In the genomic region with DNA sequence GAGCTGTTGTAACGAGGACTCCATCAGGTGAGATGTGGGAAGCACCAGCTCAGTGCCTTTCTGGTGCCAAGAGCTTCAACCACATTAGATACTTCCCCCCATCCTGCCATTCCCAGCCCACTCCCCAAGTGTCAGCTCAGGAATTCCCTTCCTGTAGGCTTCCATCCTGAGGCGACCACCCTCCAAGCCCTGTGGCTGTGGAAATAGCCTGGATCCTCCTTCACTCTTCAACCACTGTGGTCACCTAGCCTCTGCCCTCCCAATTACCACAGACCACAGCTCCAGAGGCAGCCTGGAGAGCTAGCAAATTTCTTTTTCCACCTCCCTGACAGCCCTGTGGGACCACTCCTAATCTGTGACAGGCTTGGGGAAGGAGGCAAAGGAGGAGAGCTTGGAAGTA, we compare ENCODE assay signal across 19 cellular contexts.
A peak's percentile ranks its signal among the peaks of the same experiment; 100 is the strongest.
DNase-seq lines count a peak whose midpoint lies in the region; ATAC-seq, FAIRE-seq and TF ChIP-seq lines count a peak whose summit lies in the region.
"Had no signal": no experiment of that assay in that cellular context is flagged by ENCODE, and none has a peak within 500 bp of the region (broad histone marks: within the 10 kb centered on the region; RNA-seq: fewer than 3 reads in every experiment).

No MANE protein-coding gene starts in this region.

- H3K36me3 ChIP-seq in HepG2 (replicated peaks in 1 of 2; ENCODE audit: control insufficient read depth in 1 of 2, insufficient read depth in 2 of 2, low read length in 2 of 2) (no peaks in the 10 kb centered on the region), right lobe of liver (no peaks in the 10 kb centered on the region), mesenchymal stem cell (ENCODE audit: control insufficient read depth in 1 of 2, insufficient read depth in 2 of 2, low read depth in 1 of 2, low read length in 2 of 2) (no peaks in the 10 kb centered on the region)
- H3K36me3 ChIP-seq: MG63, SJSA1 had no signal

- BruUV-seq in HepG2 (replicated peaks; lab: Mats Ljungman, UMichigan), result no TSS peak

- in situ Hi-C loops in HepG2 (cut with HindIII; ENCODE audit: extremely low pct_ligation_motif_present, low pct_unique_long_range_greater_than_20kb), result no loop called here

- H3K9ac ChIP-seq in HepG2 (ENCODE audit: insufficient read depth, low read depth, low read length), result no peak overlapping the region
- H3K9ac ChIP-seq in mesenchymal stem cell (ENCODE audit: low read length), result no peak overlapping the region
- H3K9ac ChIP-seq: KMS-11 had no signal

- H3K18ac ChIP-seq in mesenchymal stem cell (ENCODE audit: low read depth in 1 of 2, low read length in 2 of 2), result no peak overlapping the region

- no peak for FAIRE-seq in HepG2 (lab: Jason Lieb, UNC)
- FAIRE-seq: H54 had no signal

- no peak overlapping the region for H3K23ac ChIP-seq in mesenchymal stem cell (ENCODE audit: low read length in 2 of 2)

- no peaks in the 10 kb centered on the region for H3K79me2 ChIP-seq in HepG2 (ENCODE audit: insufficient read depth, low read length)

- H3K4me2 ChIP-seq in HepG2 (ENCODE audit: low read depth, low read length) (no peak overlapping the region), mesenchymal stem cell (ENCODE audit: low read length, poor library complexity, severe bottlenecking) (no peak overlapping the region)
- H3K4me2 ChIP-seq: KMS-11 had no signal

- TF ChIP-seq CTCF in HepG2 (CRISPR knock-in tag; IDR thresholded peaks at IDR 0.05) (peak; percentile 13; the same call in 1 of the 2 replicates), right lobe of liver (IDR thresholded peaks at IDR 0.05) (no peak), choroid plexus epithelial cell (conservative IDR thresholded peaks at IDR 0.05; ENCODE audit: low read depth, low read length) (no peak)

- 5% methylated on average over 2 of the region's 2 CpGs for WGBS in HepG2 (ENCODE audit: low lambda C conversion rate)
- WGBS in right lobe of liver (ENCODE audit: insufficient coverage, low coverage, low lambda C conversion rate, missing lambda C conversion rate), result 62% methylated on average over 2 of the region's 2 CpGs
- WGBS in mesenchymal stem cell, result 100% methylated on average over 2 of the region's 2 CpGs

- no peaks in the 10 kb centered on the region for H4K20me1 ChIP-seq in HepG2 (ENCODE audit: insufficient read depth, low read length)

- TF ChIP-seq EP300 in HepG2 (IDR thresholded peaks at IDR 0.05; ENCODE audit: low read depth in 2 of 2, low read length in 2 of 2), result no peak
- TF ChIP-seq EP300 in HepG2 (CRISPR knock-in tag; IDR thresholded peaks at IDR 0.05; ENCODE audit: borderline replicate concordance), result no peak

- H3K4me1 ChIP-seq in HepG2 (ENCODE audit: insufficient read depth, low read length), result no peaks in the 10 kb centered on the region
- no peaks in the 10 kb centered on the region for H3K4me1 ChIP-seq in right lobe of liver
- H3K4me1 ChIP-seq in mesenchymal stem cell (ENCODE audit: control insufficient read depth, insufficient read depth, low read depth, low read length), result peaks cover 8% of the 10 kb centered on the region

- TF ChIP-seq POLR2A in HepG2 (IDR thresholded peaks at IDR 0.05; ENCODE audit: insufficient read depth in 1 of 2, low read depth in 2 of 2, low read length in 2 of 2) (no peak), right lobe of liver (IDR thresholded peaks at IDR 0.05) (no peak)

- H2BK15ac ChIP-seq in mesenchymal stem cell (ENCODE audit: low read depth, poor library complexity, severe bottlenecking), result no peak overlapping the region

- ATAC-seq in HepG2 (peak; percentile 38; the same call in 1 of the 3 replicates), right lobe of liver (no peak), GM18520 (IDR thresholded peaks at IDR 0.05; ENCODE audit: unreplicated experiment) (no peak)

- POLR2A ChIA-PET in HepG2 (lab: Yijun Ruan, JAX), result no interaction called here

- H2BK5ac ChIP-seq in mesenchymal stem cell (ENCODE audit: low read depth, low read length, poor library complexity, severe bottlenecking), result no peak overlapping the region

- peaks cover 0 to 3% of the 10 kb centered on the region in 2 experiments; a peak in 1 of 5 replicates for H3K27me3 ChIP-seq in HepG2 (ENCODE audit: control insufficient read depth in 1 of 2, insufficient read depth in 2 of 2, low read length in 2 of 2)
- H3K27me3 ChIP-seq in right lobe of liver, result no peaks in the 10 kb centered on the region
- H3K27me3 ChIP-seq in mesenchymal stem cell (ENCODE audit: control insufficient read depth in 1 of 2, insufficient read depth in 1 of 2, low read length in 2 of 2), result peaks cover 0 to 20% of the 10 kb centered on the region in 2 experiments
- H3K27me3 ChIP-seq: MG63, SJSA1 had no signal

- H2AFZ ChIP-seq in HepG2 (ENCODE audit: low read length), result no peak overlapping the region
- no peak overlapping the region for H2AFZ ChIP-seq in mesenchymal stem cell (ENCODE audit: low read depth, low read length)

- TF ChIP-seq RAD21 in HepG2 (CRISPR knock-in tag; IDR thresholded peaks at IDR 0.05), result no peak

- H2BK12ac ChIP-seq in mesenchymal stem cell (ENCODE audit: low read length in 2 of 2), result no peak overlapping the region

- no peak overlapping the region for H2BK120ac ChIP-seq in mesenchymal stem cell (ENCODE audit: low read depth, low read length)

- DNase-seq in HepG2 (ENCODE audit: low spot score) (no peak), right lobe of liver (no peak), choroid plexus epithelial cell (ENCODE audit: low read depth) (peak; percentile 23), mesenchymal stem cell (peak; percentile 21), NCI-H2107 treated with DMSO at 0.1 percent for 48 hours (lab: John Stamatoyannopoulos, UW; ENCODE audit: unreplicated experiment) (no peak), NCI-H128 (lab: John Stamatoyannopoulos, UW; ENCODE audit: unreplicated experiment) (no peak)
- DNase-seq in stimulated activated CD4-positive, alpha-beta T cell treated with anti-CD3 and anti-CD28 coated beads, Interleukin-4, amount 100 ng/mL, for 1 hour, result no peak
- DNase-seq: C1 segment of cervical spinal cord, DMS153, MG63, NCI-H1105, NCI-H187 treated with DMSO at 0.1 percent for 48 hours, OCI-M1 had no signal

- H2AK5ac ChIP-seq in mesenchymal stem cell (ENCODE audit: low read length, severe bottlenecking), result no peak overlapping the region

- no peak overlapping the region for H3K14ac ChIP-seq in mesenchymal stem cell (ENCODE audit: low read length in 2 of 2)

- intact Hi-C loops in HepG2 (cut with micrococcal nuclease; ENCODE audit: unreplicated experiment), result no loop called here
- intact Hi-C loops in right lobe of liver (cut with DNase I), result no loop called here

- H3K9me3 ChIP-seq in HepG2 (ENCODE audit: low read length) (no peaks in the 10 kb centered on the region), right lobe of liver (no peaks in the 10 kb centered on the region), mesenchymal stem cell (ENCODE audit: control insufficient read depth, low read length) (no peaks in the 10 kb centered on the region)
- H3K9me3 ChIP-seq: MG63, SJSA1 had no signal

- H3K79me1 ChIP-seq in mesenchymal stem cell (replicated peaks; ENCODE audit: low read length, poor library complexity, severe bottlenecking), result no peaks in the 10 kb centered on the region

- H3K4me3 ChIP-seq in HepG2 (replicated peaks in 1 of 3; ENCODE audit: insufficient read depth in 1 of 3, low read depth in 2 of 3, low read length in 3 of 3) (no peak overlapping the region), right lobe of liver (no peak overlapping the region), choroid plexus epithelial cell (ENCODE audit: low read depth, low read length) (no peak overlapping the region), mesenchymal stem cell (ENCODE audit: insufficient read depth in 1 of 2, low read depth in 1 of 2, low read length in 2 of 2) (no peak overlapping the region)
- H3K4me3 ChIP-seq: MG63, SJSA1 had no signal

- H4K91ac ChIP-seq in mesenchymal stem cell (ENCODE audit: low read length), result no peak overlapping the region

- CTCF ChIA-PET in HepG2 (lab: Yijun Ruan, JAX; ENCODE audit: low intra/inter-chr PET ratio, low total read pairs), result no interaction called here

- H4K8ac ChIP-seq in mesenchymal stem cell (ENCODE audit: low read length), result no peak overlapping the region

- H3K4ac ChIP-seq in mesenchymal stem cell (ENCODE audit: low read depth in 1 of 2, low read length in 2 of 2), result no peak overlapping the region

- H3K27ac ChIP-seq in HepG2 (ENCODE audit: extremely low read length, insufficient read depth, low read length), result no peak overlapping the region
- H3K27ac ChIP-seq in right lobe of liver, result no peak overlapping the region
- H3K27ac ChIP-seq in mesenchymal stem cell (ENCODE audit: low read length, poor library complexity, severe bottlenecking), result no peak overlapping the region
- H3K27ac ChIP-seq: 22Rv1, KMS-11, RWPE1, SJSA1 had no signal

TF ChIP-seq in HepG2, 621 proteins besides CTCF, POLR2A, EP300 and RAD21 (continues in another document):
- TF ChIP-seq, protein P1, sequence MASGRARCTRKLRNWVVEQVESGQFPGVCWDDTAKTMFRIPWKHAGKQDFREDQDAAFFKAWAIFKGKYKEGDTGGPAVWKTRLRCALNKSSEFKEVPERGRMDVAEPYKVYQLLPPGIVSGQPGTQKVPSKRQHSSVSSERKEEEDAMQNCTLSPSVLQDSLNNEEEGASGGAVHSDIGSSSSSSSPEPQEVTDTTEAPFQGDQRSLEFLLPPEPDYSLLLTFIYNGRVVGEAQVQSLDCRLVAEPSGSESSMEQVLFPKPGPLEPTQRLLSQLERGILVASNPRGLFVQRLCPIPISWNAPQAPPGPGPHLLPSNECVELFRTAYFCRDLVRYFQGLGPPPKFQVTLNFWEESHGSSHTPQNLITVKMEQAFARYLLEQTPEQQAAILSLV (CRISPR knock-in tag; IDR thresholded peaks at IDR 0.05; ENCODE audit: borderline replicate concordance), result no peak
- no peak for TF ChIP-seq ZNF34 (CRISPR knock-in tag; IDR thresholded peaks at IDR 0.05; ENCODE audit: borderline replicate concordance)
- no peak for TF ChIP-seq JDP2 (CRISPR knock-in tag; IDR thresholded peaks at IDR 0.05; ENCODE audit: borderline replicate concordance)
- TF ChIP-seq, protein P2, sequence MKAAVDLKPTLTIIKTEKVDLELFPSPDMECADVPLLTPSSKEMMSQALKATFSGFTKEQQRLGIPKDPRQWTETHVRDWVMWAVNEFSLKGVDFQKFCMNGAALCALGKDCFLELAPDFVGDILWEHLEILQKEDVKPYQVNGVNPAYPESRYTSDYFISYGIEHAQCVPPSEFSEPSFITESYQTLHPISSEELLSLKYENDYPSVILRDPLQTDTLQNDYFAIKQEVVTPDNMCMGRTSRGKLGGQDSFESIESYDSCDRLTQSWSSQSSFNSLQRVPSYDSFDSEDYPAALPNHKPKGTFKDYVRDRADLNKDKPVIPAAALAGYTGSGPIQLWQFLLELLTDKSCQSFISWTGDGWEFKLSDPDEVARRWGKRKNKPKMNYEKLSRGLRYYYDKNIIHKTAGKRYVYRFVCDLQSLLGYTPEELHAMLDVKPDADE (CRISPR knock-in tag; IDR thresholded peaks at IDR 0.05), result no peak
- TF ChIP-seq, protein P3, sequence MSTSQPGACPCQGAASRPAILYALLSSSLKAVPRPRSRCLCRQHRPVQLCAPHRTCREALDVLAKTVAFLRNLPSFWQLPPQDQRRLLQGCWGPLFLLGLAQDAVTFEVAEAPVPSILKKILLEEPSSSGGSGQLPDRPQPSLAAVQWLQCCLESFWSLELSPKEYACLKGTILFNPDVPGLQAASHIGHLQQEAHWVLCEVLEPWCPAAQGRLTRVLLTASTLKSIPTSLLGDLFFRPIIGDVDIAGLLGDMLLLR (CRISPR knock-in tag; IDR thresholded peaks at IDR 0.05), result no peak
- no peak for TF ChIP-seq ZKSCAN8 (CRISPR knock-in tag; IDR thresholded peaks at IDR 0.05; ENCODE audit: borderline replicate concordance)

Comparison
In these comparisons a context has a peak if more than half of its experiments do, and no peak if none do; other contexts are left out.
1. DNase-seq: peak in choroid plexus epithelial cell (single experiment) and mesenchymal stem cell (single experiment); none in HepG2 (single experiment), right lobe of liver (0 of 3), NCI-H2107 treated with DMSO at 0.1 percent for 48 hours (single experiment), stimulated activated CD4-positive, alpha-beta T cell treated with anti-CD3 and anti-CD28 coated beads, Interleukin-4, amount 100 ng/mL, for 1 hour (single experiment) and NCI-H128 (single experiment).